11 cellular contexts compared by ENCODE assay signal in genomic region chr9:75814667-75815066, GRCh38.
"Had no signal": no experiment of that assay in that cellular context is flagged by ENCODE, and none has a peak within 500 bp of the region (broad histone marks: within the 10 kb centered on the region; RNA-seq: fewer than 3 reads in every experiment).

No MANE protein-coding gene starts in this region.

- H3K4me1 ChIP-seq: gastroesophageal sphincter had no signal

- H3K27ac ChIP-seq: gastroesophageal sphincter, neutrophil had no signal

- H3K27me3 ChIP-seq: gastroesophageal sphincter, neutrophil had no signal

- H3K36me3 ChIP-seq: gastroesophageal sphincter, neutrophil had no signal

- H3K9me3 ChIP-seq: neutrophil had no signal

- DNase-seq: activated CD4-positive, alpha-beta T cell treated with anti-CD3 and anti-CD28 coated beads, Interleukin-2, amount 10 ng/mL, durations not matched to agents 7 days and 5 days; activated CD4-positive, CD25-positive, alpha-beta regulatory T cell; activated effector memory CD4-positive, alpha-beta T cell treated with Interleukin-2 at 50 U/mL for 16 hours; amygdala; naive thymus-derived CD4-positive, alpha-beta T cell; right cardiac atrium; stimulated activated naive CD4-positive, alpha-beta T cell; T-helper 17 cell; trophoblast cell had no signal

- H3K4me3 ChIP-seq: gastroesophageal sphincter had no signal
